Comparison of ENCODE assay signal across 1 cellular context in the genomic region with DNA sequence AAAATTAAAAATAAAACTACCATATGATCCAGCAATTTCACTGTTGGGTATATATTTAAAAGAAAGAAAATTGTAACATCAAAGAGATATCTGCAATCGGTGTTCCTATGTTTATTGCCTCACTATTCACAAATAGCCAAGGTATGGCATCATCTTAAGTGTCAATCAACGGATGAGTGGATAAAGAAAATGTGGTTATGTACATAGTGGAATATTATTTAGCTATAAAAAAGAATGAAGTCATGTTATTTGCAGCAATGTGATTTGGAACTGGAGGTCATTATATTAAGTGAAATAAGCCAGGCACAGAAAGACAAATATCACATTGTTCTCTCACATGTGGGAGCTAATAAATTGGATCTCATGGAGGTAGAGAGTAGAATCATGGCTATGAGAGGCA.
TF ChIP-seq lines count a peak whose summit lies in the region.

No MANE protein-coding gene starts in this region.

TF ChIP-seq in IMR-90, 13 proteins besides CTCF, POLR2A, EP300 and RAD21 (continued from another document):
- TF ChIP-seq, protein P1, sequence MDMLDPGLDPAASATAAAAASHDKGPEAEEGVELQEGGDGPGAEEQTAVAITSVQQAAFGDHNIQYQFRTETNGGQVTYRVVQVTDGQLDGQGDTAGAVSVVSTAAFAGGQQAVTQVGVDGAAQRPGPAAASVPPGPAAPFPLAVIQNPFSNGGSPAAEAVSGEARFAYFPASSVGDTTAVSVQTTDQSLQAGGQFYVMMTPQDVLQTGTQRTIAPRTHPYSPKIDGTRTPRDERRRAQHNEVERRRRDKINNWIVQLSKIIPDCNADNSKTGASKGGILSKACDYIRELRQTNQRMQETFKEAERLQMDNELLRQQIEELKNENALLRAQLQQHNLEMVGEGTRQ (IDR thresholded peaks at IDR 0.05; ENCODE audit: low read depth, low read length): no peak
- TF ChIP-seq, protein P2, sequence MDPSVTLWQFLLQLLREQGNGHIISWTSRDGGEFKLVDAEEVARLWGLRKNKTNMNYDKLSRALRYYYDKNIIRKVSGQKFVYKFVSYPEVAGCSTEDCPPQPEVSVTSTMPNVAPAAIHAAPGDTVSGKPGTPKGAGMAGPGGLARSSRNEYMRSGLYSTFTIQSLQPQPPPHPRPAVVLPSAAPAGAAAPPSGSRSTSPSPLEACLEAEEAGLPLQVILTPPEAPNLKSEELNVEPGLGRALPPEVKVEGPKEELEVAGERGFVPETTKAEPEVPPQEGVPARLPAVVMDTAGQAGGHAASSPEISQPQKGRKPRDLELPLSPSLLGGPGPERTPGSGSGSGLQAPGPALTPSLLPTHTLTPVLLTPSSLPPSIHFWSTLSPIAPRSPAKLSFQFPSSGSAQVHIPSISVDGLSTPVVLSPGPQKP (IDR thresholded peaks at IDR 0.05; ENCODE audit: borderline replicate concordance, low read depth, low read length): no peak
- TF ChIP-seq CHD1 (IDR thresholded peaks at IDR 0.05; ENCODE audit: low read depth, low read length): no peak
- no peak for TF ChIP-seq BHLHE40 (IDR thresholded peaks at IDR 0.05; ENCODE audit: low read depth, low read length)
- TF ChIP-seq NFE2L2 (IDR thresholded peaks at IDR 0.05; ENCODE audit: low read depth, low read length): no peak
- no peak for TF ChIP-seq MXI1 (IDR thresholded peaks at IDR 0.05; ENCODE audit: borderline replicate concordance, low read depth, low read length)
- TF ChIP-seq CEBPB (IDR thresholded peaks at IDR 0.05; ENCODE audit: low read depth, low read length): no peak
